ENCODE assay signal across 8 cellular contexts in the genomic region with DNA sequence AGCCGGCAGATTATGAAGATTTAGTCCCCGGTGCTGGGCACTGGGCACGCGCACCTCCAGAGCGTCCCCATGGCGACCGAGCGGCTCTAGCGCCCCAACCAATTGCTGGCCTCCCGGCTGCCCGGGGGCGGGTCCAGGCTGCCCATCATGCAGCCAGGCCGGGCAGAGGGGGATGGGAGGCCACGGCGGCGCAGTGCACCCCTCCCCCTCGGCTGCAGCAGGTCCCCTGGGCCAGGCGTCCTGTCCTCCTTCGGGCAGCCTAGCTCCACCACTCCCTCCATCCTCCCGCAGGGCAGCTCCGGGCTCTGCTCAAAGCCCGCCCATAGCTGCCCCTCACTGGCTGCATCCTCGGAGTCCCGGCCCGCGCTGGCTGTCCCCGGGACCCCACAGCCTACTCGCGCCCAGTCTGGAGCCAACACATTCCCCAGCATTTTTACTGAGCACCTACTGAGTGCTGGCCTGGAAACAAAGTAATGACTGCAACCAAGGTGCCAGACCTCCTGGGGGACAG.
A peak's percentile ranks its signal among the peaks of the same experiment; 100 is the strongest.
DNase-seq lines count a peak whose midpoint lies in the region; ATAC-seq and TF ChIP-seq lines count a peak whose summit lies in the region.

No MANE protein-coding gene starts in this region.

- no peak for TF ChIP-seq CTCF in activated CD8-positive, alpha-beta T cell treated with anti-CD3 and anti-CD28 coated beads for 36 hours (IDR thresholded peaks at IDR 0.05)

- no peak for ATAC-seq in activated CD8-positive, alpha-beta T cell treated with anti-CD3 and anti-CD28 coated beads for 36 hours
- ATAC-seq in left cardiac atrium: peak; percentile 85 to 91

- H3K36me3 Mint-ChIP-seq in activated CD8-positive, alpha-beta T cell treated with anti-CD3 and anti-CD28 coated beads for 36 hours (ENCODE audit: low read depth): peaks cover 2% of the 10 kb centered on the region

- POLR2A ChIA-PET in activated CD8-positive, alpha-beta T cell treated with anti-CD3 and anti-CD28 coated beads for 36 hours (lab: Charles Lee): interaction anchor here (1.2 kb wide), 1 partner anchor 8 kb away, joined by 4 read pairs; no protein-coding TSS in a partner anchor

- H3K27me3 Mint-ChIP-seq in activated CD8-positive, alpha-beta T cell treated with anti-CD3 and anti-CD28 coated beads for 36 hours: no peaks in the 10 kb centered on the region

- H3K27ac Mint-ChIP-seq in activated CD8-positive, alpha-beta T cell treated with anti-CD3 and anti-CD28 coated beads for 36 hours: peak overlapping the region; percentile 55

- H3K9me3 Mint-ChIP-seq in activated CD8-positive, alpha-beta T cell treated with anti-CD3 and anti-CD28 coated beads for 36 hours: no peaks in the 10 kb centered on the region

- CTCF ChIA-PET in activated CD8-positive, alpha-beta T cell treated with anti-CD3 and anti-CD28 coated beads for 36 hours (lab: Charles Lee): interaction anchor here (0.8 to 1.2 kb wide), 2 partner anchors 28 to 39 kb away, joined by 3 read pairs; no protein-coding TSS in a partner anchor

- H3K4me3 Mint-ChIP-seq in activated CD8-positive, alpha-beta T cell treated with anti-CD3 and anti-CD28 coated beads for 36 hours: no peak overlapping the region

- DNase-seq in D341Med (ENCODE audit: low spot score) (peak; percentile 93), HuH-7.5 (ENCODE audit: low spot score) (peak; percentile 93), left cardiac atrium (peak; percentile 75), posterior cingulate gyrus (peak; percentile 69 to 98 (median 84)), activated T-cell treated with anti-CD3 and anti-CD28 coated beads for 4 hours (no peak)
- no peak for DNase-seq in activated CD8-positive, alpha-beta T cell treated with anti-CD3 and anti-CD28 coated beads for 36 hours
- no peak for DNase-seq in stimulated activated CD4-positive, alpha-beta T cell treated with anti-CD3 and anti-CD28 coated beads, Interleukin-1b, Interleukin-23, amount 100 ng/mL, for 48 hours
- no peak for DNase-seq in activated CD4-positive, alpha-beta T cell treated with anti-CD3 and anti-CD28 coated beads for 1 hour

- intact Hi-C loops in activated CD8-positive, alpha-beta T cell treated with anti-CD3 and anti-CD28 coated beads for 36 hours (cut with micrococcal nuclease): no loop called here
- intact Hi-C loops in left cardiac atrium (cut with DNase I) (no loop called here), posterior cingulate gyrus (cut with DNase I) (no loop called here)

- peaks cover 6% of the 10 kb centered on the region for H3K4me1 Mint-ChIP-seq in activated CD8-positive, alpha-beta T cell treated with anti-CD3 and anti-CD28 coated beads for 36 hours (ENCODE audit: low read depth)

Comparison
In these comparisons a context has a peak if more than half of its experiments do, and no peak if none do; other contexts are left out.
1. DNase-seq: peak in D341Med (single experiment), HuH-7.5 (single experiment), left cardiac atrium (single experiment) and posterior cingulate gyrus (10 of 10); none in activated CD8-positive, alpha-beta T cell treated with anti-CD3 and anti-CD28 coated beads for 36 hours (single experiment), stimulated activated CD4-positive, alpha-beta T cell treated with anti-CD3 and anti-CD28 coated beads, Interleukin-1b, Interleukin-23, amount 100 ng/mL, for 48 hours (single experiment), activated CD4-positive, alpha-beta T cell treated with anti-CD3 and anti-CD28 coated beads for 1 hour (single experiment) and activated T-cell treated with anti-CD3 and anti-CD28 coated beads for 4 hours (single experiment).